9 cellular contexts compared by ENCODE assay signal in genomic region chr16:56102159-56102798, GRCh38.
DNase-seq lines count a peak whose midpoint lies in the region; ATAC-seq lines count a peak whose summit lies in the region.
"Had no signal": no experiment of that assay in that cellular context is flagged by ENCODE, and none has a peak within 500 bp of the region (broad histone marks: within the 10 kb centered on the region; RNA-seq: fewer than 3 reads in every experiment).

No MANE protein-coding gene starts in this region.

- H3K4me1 Mint-ChIP-seq in activated T-cell treated with anti-CD3 and anti-CD28 coated beads, Interleukin-2, amount 50 U/mL, for 72 hours (ENCODE audit: low read depth), result no peaks in the 10 kb centered on the region
- H3K4me1 Mint-ChIP-seq: CD8-positive, alpha-beta memory T cell had no signal

- intact Hi-C loops in left cardiac atrium (cut with DNase I) (loop anchor here in 1 of 2 donors (10.0 kb wide), 2 partner anchors 63 to 213 kb away; no protein-coding TSS in a partner anchor), posterior cingulate gyrus (cut with DNase I) (loop anchor here (10.0 kb wide), 3 partner anchors 83 to 213 kb away; no protein-coding TSS in a partner anchor)

- DNase-seq in DMS79 treated with DMSO at 0.1 percent for 48 hours (lab: John Stamatoyannopoulos, UW) (peak; percentile 66), NCI-H69 (lab: John Stamatoyannopoulos, UW) (peak; percentile 88), left cardiac atrium (peak; percentile 62), posterior cingulate gyrus (peak in 9 of 10 donors; percentile 16 to 90 (median 39)), 8988T (no peak)
- no peak for DNase-seq in activated T-cell treated with anti-CD3 and anti-CD28 coated beads, Interleukin-2, amount 50 U/mL, for 72 hours
- DNase-seq: CD8-positive, alpha-beta memory T cell had no signal

- H3K27ac Mint-ChIP-seq in activated T-cell treated with anti-CD3 and anti-CD28 coated beads, Interleukin-2, amount 50 U/mL, for 72 hours, result no peak overlapping the region
- H3K27ac Mint-ChIP-seq: CD8-positive, alpha-beta memory T cell had no signal

- H3K36me3 Mint-ChIP-seq in activated T-cell treated with anti-CD3 and anti-CD28 coated beads, Interleukin-2, amount 50 U/mL, for 72 hours (ENCODE audit: insufficient read depth in 2 of 2), result no peaks in the 10 kb centered on the region
- H3K36me3 Mint-ChIP-seq: CD8-positive, alpha-beta memory T cell had no signal

- H3K9me3 Mint-ChIP-seq in activated T-cell treated with anti-CD3 and anti-CD28 coated beads, Interleukin-2, amount 50 U/mL, for 72 hours, result no peaks in the 10 kb centered on the region

- H3K4me3 Mint-ChIP-seq in activated T-cell treated with anti-CD3 and anti-CD28 coated beads, Interleukin-2, amount 50 U/mL, for 72 hours, result no peak overlapping the region
- H3K4me3 Mint-ChIP-seq: CD8-positive, alpha-beta memory T cell had no signal

- ATAC-seq in left cardiac atrium (peak; percentile 91 to 92), HG02763 (IDR thresholded peaks at IDR 0.05; ENCODE audit: unreplicated experiment) (no peak), esophagus mucosa (no peak)
- ATAC-seq in activated T-cell treated with anti-CD3 and anti-CD28 coated beads, Interleukin-2, amount 50 U/mL, for 72 hours (replicated peaks in 1 of 2), result no peak

- H3K27me3 Mint-ChIP-seq in activated T-cell treated with anti-CD3 and anti-CD28 coated beads, Interleukin-2, amount 50 U/mL, for 72 hours (ENCODE audit: low read depth), result peaks cover 31% of the 10 kb centered on the region

Comparison
In these comparisons a context has a peak if more than half of its experiments do, and no peak if none do; other contexts are left out.
1. DNase-seq: peak in DMS79 treated with DMSO at 0.1 percent for 48 hours (single experiment), NCI-H69 (single experiment), left cardiac atrium (single experiment) and posterior cingulate gyrus (9 of 10); none in 8988T (single experiment) and activated T-cell treated with anti-CD3 and anti-CD28 coated beads, Interleukin-2, amount 50 U/mL, for 72 hours (0 of 2).
2. ATAC-seq: peak in left cardiac atrium (2 of 2); none in HG02763 (single experiment), esophagus mucosa (single experiment) and activated T-cell treated with anti-CD3 and anti-CD28 coated beads, Interleukin-2, amount 50 U/mL, for 72 hours (0 of 2).